ENCODE assay signal across 8 cellular contexts in genomic region chr17:81513669-81514484, GRCh38. TPM values are rescaled to one million over a fixed set of nuclear protein-coding genes. Genes with fewer than 3 reads are reported as not detected.
A peak's percentile ranks its signal among the peaks of the same experiment; 100 is the strongest.
DNase-seq lines count a peak whose midpoint lies in the region; ATAC-seq, FAIRE-seq and TF ChIP-seq lines count a peak whose summit lies in the region.

No MANE protein-coding gene starts in this region.

- H3K4me3 Mint-ChIP-seq in natural killer cell = peak overlapping the region; percentile 92

- ATAC-seq in Right ventricle myocardium inferior (peak; percentile 22), natural killer cell (no peak), GM21381 (IDR thresholded peaks at IDR 0.05; ENCODE audit: unreplicated experiment) (no peak)

- H3K4me1 Mint-ChIP-seq in natural killer cell = peaks cover 57 to 69% of the 10 kb centered on the region in 2 donors

- no peaks in the 10 kb centered on the region for H3K27me3 Mint-ChIP-seq in natural killer cell (ENCODE audit: low read depth in 2 of 2)

- H3K4me3 ChIP-seq in fibroblast of pulmonary artery (replicated peaks; ENCODE audit: low read depth, low read length) = peak overlapping the region; percentile 76

- FAIRE-seq in urothelium cell line (lab: Jason Lieb, UNC) = no peak

- TF ChIP-seq CTCF in fibroblast of pulmonary artery (IDR thresholded peaks at IDR 0.05; ENCODE audit: low read length, missing control alignments) (no peak), natural killer cell (IDR thresholded peaks at IDR 0.05) (no peak)

- DNase-seq in Right ventricle myocardium inferior (ENCODE audit: missing footprints) = peak; percentile 90
- DNase-seq in cardiac septum (ENCODE audit: low spot score) = no peak
- peak; percentile 76 for DNase-seq in NCI-H2227 (lab: John Stamatoyannopoulos, UW; ENCODE audit: unreplicated experiment)
- DNase-seq in activated effector memory CD4-positive, alpha-beta T cell treated with Interleukin-2 at 50 U/mL for 16 hours = peak; percentile 27
- DNase-seq in fibroblast of pulmonary artery (ENCODE audit: low read depth) = peak; percentile 75
- peak; percentile 35 for DNase-seq in natural killer cell
- peak; percentile 66 for DNase-seq in urothelium cell line (ENCODE audit: low spot score)

- H3K27ac Mint-ChIP-seq in natural killer cell = peak overlapping the region; percentile 88 to 91

- intact Hi-C loops in Right ventricle myocardium inferior (cut with DNase I) (loop anchor here (5.0 kb wide), 1 partner anchor 88 kb away; no protein-coding TSS in a partner anchor), cardiac septum (cut with DNase I) (loop anchor here (2.0 kb wide), 1 partner anchor 119 kb away; the partner anchor contains the start of gene BAHCC1), natural killer cell (cut with micrococcal nuclease) (loop anchor here (5.0 to 10.0 kb wide), 2 partner anchors 91 to 1707 kb away; no protein-coding TSS in a partner anchor)

- no peaks in the 10 kb centered on the region for H3K9me3 Mint-ChIP-seq in natural killer cell

- H3K36me3 Mint-ChIP-seq in natural killer cell = peaks cover 28% of the 10 kb centered on the region

RNA-seq across cellular contexts. Expression of gene ACTG1, which starts 1.3 kb away (rescaled TPM):
- total RNA-seq in Right ventricle myocardium inferior (468 TPM), cardiac septum (634 TPM), natural killer cell (1,000 to 10,000 TPM; 1,401 to 1,901 (median 1,735) TPM)

RNA-seq across cellular contexts. Expression of gene FSCN2, which starts 14.3 kb away (rescaled TPM):
- total RNA-seq in Right ventricle myocardium inferior (0.19 TPM), cardiac septum (1.1 TPM), natural killer cell (1 to 10 TPM in 2 of 3 donors, under 1 TPM in 1; 0.26 to 2.6 (median 1.0) TPM)

RNA-seq across cellular contexts. Expression of gene FAAP100, which starts 38.3 kb away (rescaled TPM):
- total RNA-seq in Right ventricle myocardium inferior (14.8 TPM), cardiac septum (13.6 TPM), natural killer cell (10 to 100 TPM; 31.8 to 34.5 (median 33.1) TPM)
